In the genomic region with DNA sequence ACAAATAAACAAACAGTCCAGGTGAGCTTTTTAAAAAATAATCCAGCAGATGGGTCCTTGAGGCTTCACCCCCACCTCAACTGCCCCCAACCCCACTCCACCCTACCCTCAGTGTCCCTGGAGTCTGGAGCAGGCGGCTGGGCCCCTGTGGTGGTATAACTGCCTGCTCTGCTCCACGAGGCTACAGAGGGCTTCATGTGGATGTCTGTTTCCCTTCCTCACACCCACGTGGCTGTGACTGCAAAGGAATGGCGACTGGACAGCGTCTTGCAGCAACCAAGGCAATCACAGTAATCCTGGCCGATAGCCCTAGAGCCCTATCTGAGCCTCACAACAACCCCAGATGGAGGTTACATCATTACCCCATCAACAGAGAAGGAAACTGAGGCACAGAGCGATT, we compare ENCODE assay signal across 29 cellular contexts.
"Had no signal": no experiment of that assay in that cellular context is flagged by ENCODE, and none has a peak within 500 bp of the region (broad histone marks: within the 10 kb centered on the region; RNA-seq: fewer than 3 reads in every experiment).

No MANE protein-coding gene starts in this region.

- H3K27me3 Mint-ChIP-seq: type B pancreatic cell had no signal

- ATAC-seq: naive thymus-derived CD8-positive, alpha-beta T cell; pancreas; psoas muscle; right cardiac atrium; sciatic nerve; stimulated activated memory B cell treated with anti-CD40 and anti-IgM and Interleukin-4, amounts not matched to agents 10 μg/mL and 1 μg/mL and 100 μg/mL, for 72 hours; stimulated activated naive CD8-positive, alpha-beta T cell treated with anti-CD3 and anti-CD28 coated beads, Interleukin-15, amount 100 ng/mL, for 72 hours; stimulated activated naive CD8-positive, alpha-beta T cell treated with anti-CD3 and anti-CD28 coated beads, Interleukin-15, Interleukin-2, amounts not matched to agents 100 U/mL and 50 U/mL, for 24 hours; upper lobe of right lung had no signal

- H3K4me1 Mint-ChIP-seq: naive B cell; naive thymus-derived CD8-positive, alpha-beta T cell; neural progenitor cell; stimulated activated memory B cell treated with anti-CD40 and anti-IgM and Interleukin-4, amounts not matched to agents 10 μg/mL and 1 μg/mL and 100 μg/mL, for 72 hours; stimulated activated naive CD8-positive, alpha-beta T cell treated with anti-CD3 and anti-CD28 coated beads, Interleukin-15, amount 100 ng/mL, for 72 hours had no signal

- H3K9me3 Mint-ChIP-seq: naive B cell; naive thymus-derived CD8-positive, alpha-beta T cell; nephron; neural progenitor cell; stimulated activated memory B cell treated with anti-CD40 and anti-IgM and Interleukin-4, amounts not matched to agents 10 μg/mL and 1 μg/mL and 100 μg/mL, for 72 hours; stimulated activated naive CD8-positive, alpha-beta T cell treated with anti-CD3 and anti-CD28 coated beads, Interleukin-15, amount 100 ng/mL, for 72 hours; type B pancreatic cell had no signal

- H3K27ac Mint-ChIP-seq: naive thymus-derived CD8-positive, alpha-beta T cell; stimulated activated memory B cell treated with anti-CD40 and anti-IgM and Interleukin-4, amounts not matched to agents 10 μg/mL and 1 μg/mL and 100 μg/mL, for 72 hours; stimulated activated naive CD8-positive, alpha-beta T cell treated with anti-CD3 and anti-CD28 coated beads, Interleukin-15, amount 100 ng/mL, for 72 hours; type B pancreatic cell had no signal

- DNase-seq: naive B cell; naive thymus-derived CD8-positive, alpha-beta T cell; occipital lobe; pancreas; psoas muscle; right cardiac atrium; spleen; stimulated activated CD4-positive, alpha-beta T cell treated with anti-CD3 and anti-CD28 coated beads, Interleukin-12 subunit alpha, Interleukin-12 subunit beta, amount 100 ng/mL, for 4 hours; stimulated activated CD4-positive, alpha-beta T cell treated with anti-CD3 and anti-CD28 coated beads, Interleukin-1b, Interleukin-23, amount 100 ng/mL, for 48 hours; stimulated activated CD4-positive, alpha-beta T cell treated with anti-CD3 and anti-CD28 coated beads, Interleukin-4, amount 100 ng/mL, for 1 hour; stimulated activated CD4-positive, alpha-beta T cell treated with anti-CD3 and anti-CD28 coated beads, Interleukin-4, amount 100 ng/mL, for 4 hours; stimulated activated CD8-positive, alpha-beta memory T cell treated with anti-CD3 and anti-CD28 coated beads, Interleukin-4, amount 100 ng/mL, for 48 hours; stimulated activated naive CD4-positive, alpha-beta T cell; stimulated activated naive CD8-positive, alpha-beta T cell treated with anti-CD3 and anti-CD28 coated beads, Interleukin-15, amount 100 ng/mL, for 72 hours; stimulated activated naive CD8-positive, alpha-beta T cell treated with anti-CD3 and anti-CD28 coated beads, Interleukin-15, Interleukin-2, amounts not matched to agents 100 U/mL and 50 U/mL, for 24 hours; substantia nigra; testis; tibial artery; transverse colon; upper lobe of right lung; uterus had no signal

- H3K4me2 ChIP-seq: neural progenitor cell, smooth muscle cell had no signal

- H3K27ac ChIP-seq: neural progenitor cell, pancreas, psoas muscle, skin epidermis, spleen, suprapubic skin, testis, tibial artery, transverse colon, upper lobe of right lung, uterus had no signal

- H3K9me3 ChIP-seq: pancreas, psoas muscle, spleen, suprapubic skin, testis, tibial artery, transverse colon, upper lobe of right lung, uterus had no signal

- H2AFZ ChIP-seq: neural progenitor cell had no signal

- H3K4me1 ChIP-seq: pancreas, psoas muscle, spleen, suprapubic skin, tibial artery, transverse colon, upper lobe of right lung, uterus had no signal

- H3K9ac ChIP-seq: neural progenitor cell had no signal

- H3K36me3 ChIP-seq: neural progenitor cell, pancreas, spleen, suprapubic skin, tibial artery, transverse colon, upper lobe of right lung, uterus had no signal

- H3K4me3 ChIP-seq: neural progenitor cell, pancreas, psoas muscle, skin epidermis, smooth muscle cell, spleen, suprapubic skin, testis, tibial artery, transverse colon, upper lobe of right lung, uterus had no signal

- H3K36me3 Mint-ChIP-seq: naive B cell; neural progenitor cell; stimulated activated memory B cell treated with anti-CD40 and anti-IgM and Interleukin-4, amounts not matched to agents 10 μg/mL and 1 μg/mL and 100 μg/mL, for 72 hours; type B pancreatic cell had no signal

- FAIRE-seq: pancreas had no signal

- H3K4me3 Mint-ChIP-seq: naive B cell; naive thymus-derived CD8-positive, alpha-beta T cell; neural progenitor cell; stimulated activated memory B cell treated with anti-CD40 and anti-IgM and Interleukin-4, amounts not matched to agents 10 μg/mL and 1 μg/mL and 100 μg/mL, for 72 hours; stimulated activated naive CD8-positive, alpha-beta T cell treated with anti-CD3 and anti-CD28 coated beads, Interleukin-15, amount 100 ng/mL, for 72 hours; type B pancreatic cell had no signal

- H3K27me3 ChIP-seq: neural progenitor cell, pancreas, testis, transverse colon, upper lobe of right lung, uterus had no signal
